Comparison of ENCODE assay signal across 10 cellular contexts in the genomic region with DNA sequence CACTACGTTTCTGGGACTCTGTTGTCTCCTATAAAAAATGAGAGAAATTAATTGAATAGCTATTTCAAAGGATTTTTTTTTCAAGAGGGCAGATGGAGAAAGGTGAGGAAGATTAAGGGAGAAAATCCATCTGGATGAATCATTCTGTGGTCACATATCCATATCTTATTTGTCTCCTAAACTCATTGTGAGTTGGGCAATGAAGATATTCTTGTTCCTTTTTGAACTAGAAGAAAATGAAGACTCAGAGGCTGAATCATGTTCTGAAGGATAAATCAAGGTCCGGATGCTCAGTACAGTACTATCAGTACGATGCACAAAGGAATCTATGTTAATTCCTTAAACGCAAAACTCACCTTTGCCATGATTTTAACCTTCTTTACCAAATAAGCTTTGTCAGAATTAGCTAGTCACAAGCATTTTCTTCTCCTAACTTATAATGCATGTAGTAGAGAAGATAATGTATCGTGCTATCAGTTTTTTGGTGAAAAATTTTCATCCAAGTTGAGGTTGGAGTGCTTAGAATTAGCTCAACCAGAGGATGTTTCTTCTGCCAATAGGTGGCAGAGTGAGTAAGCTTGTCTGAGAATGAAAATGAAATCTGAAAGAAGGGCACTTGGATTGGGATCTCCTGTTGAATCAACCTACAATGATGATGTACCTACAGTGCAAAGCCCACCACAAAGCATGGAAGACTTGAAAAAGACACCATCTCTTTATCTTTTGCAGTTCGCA.
DNase-seq lines count a peak whose midpoint lies in the region; ATAC-seq and TF ChIP-seq lines count a peak whose summit lies in the region.
"Had no signal": no experiment of that assay in that cellular context is flagged by ENCODE, and none has a peak within 500 bp of the region (broad histone marks: within the 10 kb centered on the region; RNA-seq: fewer than 3 reads in every experiment).

No MANE protein-coding gene starts in this region.

- no peak for ATAC-seq in left lobe of liver

- TF ChIP-seq CTCF in endothelial cell (IDR thresholded peaks at IDR 0.05; ENCODE audit: unreplicated experiment): peak; percentile 30

- DNase-seq in NCI-H510A treated with DMSO at 0.1 percent for 48 hours (lab: John Stamatoyannopoulos, UW) (peak; percentile 1), NCI-H510A (lab: John Stamatoyannopoulos, UW) (no peak), NCI-H526 treated with DMSO at 0.1 percent for 48 hours (lab: John Stamatoyannopoulos, UW) (peak; percentile 4), endothelial cell (ENCODE audit: low spot score) (peak; percentile 11), superior temporal gyrus (ENCODE audit: extremely low spot score) (peak; percentile 68), epidermal melanocyte (ENCODE audit: insufficient read length, low spot score) (no peak), left lobe of liver (ENCODE audit: low spot score) (no peak)
- DNase-seq in activated T-cell treated with anti-CD3 and anti-CD28 coated beads, Interleukin-2, amount 50 U/mL, for 48 hours: no peak
- DNase-seq: activated naive CD8-positive, alpha-beta T cell treated with anti-CD3 and anti-CD28 coated beads, Interleukin-2, amount 10 ng/mL, durations not matched to agents 7 days and 5 days had no signal

- H3K27me3 Mint-ChIP-seq in endothelial cell (ENCODE audit: unreplicated experiment): no peaks in the 10 kb centered on the region
- H3K27me3 Mint-ChIP-seq: activated naive CD8-positive, alpha-beta T cell treated with anti-CD3 and anti-CD28 coated beads, Interleukin-2, amount 10 ng/mL, durations not matched to agents 7 days and 5 days; CD4-positive, CD25-positive, alpha-beta regulatory T cell had no signal

- H3K4me1 Mint-ChIP-seq in endothelial cell (ENCODE audit: unreplicated experiment): no peaks in the 10 kb centered on the region
- H3K4me1 Mint-ChIP-seq: activated naive CD8-positive, alpha-beta T cell treated with anti-CD3 and anti-CD28 coated beads, Interleukin-2, amount 10 ng/mL, durations not matched to agents 7 days and 5 days; CD4-positive, CD25-positive, alpha-beta regulatory T cell had no signal

- H3K9me3 Mint-ChIP-seq in endothelial cell (ENCODE audit: unreplicated experiment): no peaks in the 10 kb centered on the region
- H3K9me3 Mint-ChIP-seq: activated naive CD8-positive, alpha-beta T cell treated with anti-CD3 and anti-CD28 coated beads, Interleukin-2, amount 10 ng/mL, durations not matched to agents 7 days and 5 days had no signal

- no peaks in the 10 kb centered on the region for H3K36me3 Mint-ChIP-seq in endothelial cell (ENCODE audit: low read depth, unreplicated experiment)
- H3K36me3 Mint-ChIP-seq: activated naive CD8-positive, alpha-beta T cell treated with anti-CD3 and anti-CD28 coated beads, Interleukin-2, amount 10 ng/mL, durations not matched to agents 7 days and 5 days; CD4-positive, CD25-positive, alpha-beta regulatory T cell had no signal

- no peak overlapping the region for H3K4me3 Mint-ChIP-seq in endothelial cell (ENCODE audit: unreplicated experiment)
- H3K4me3 Mint-ChIP-seq: activated naive CD8-positive, alpha-beta T cell treated with anti-CD3 and anti-CD28 coated beads, Interleukin-2, amount 10 ng/mL, durations not matched to agents 7 days and 5 days; CD4-positive, CD25-positive, alpha-beta regulatory T cell had no signal

- H3K27ac Mint-ChIP-seq in endothelial cell (ENCODE audit: unreplicated experiment): no peak overlapping the region
- H3K27ac Mint-ChIP-seq: activated naive CD8-positive, alpha-beta T cell treated with anti-CD3 and anti-CD28 coated beads, Interleukin-2, amount 10 ng/mL, durations not matched to agents 7 days and 5 days had no signal

Comparison
In these comparisons a context has a peak if more than half of its experiments do, and no peak if none do; other contexts are left out.
1. DNase-seq: peak in NCI-H510A treated with DMSO at 0.1 percent for 48 hours (single experiment), NCI-H526 treated with DMSO at 0.1 percent for 48 hours (single experiment), endothelial cell (single experiment) and superior temporal gyrus (single experiment); none in NCI-H510A (single experiment), epidermal melanocyte (single experiment), activated T-cell treated with anti-CD3 and anti-CD28 coated beads, Interleukin-2, amount 50 U/mL, for 48 hours (0 of 2) and left lobe of liver (single experiment).